In genomic region chr1:64540265-64540791, GRCh38 we compare ENCODE assay signal across 10 cellular contexts.
DNase-seq lines count a peak whose midpoint lies in the region; FAIRE-seq and TF ChIP-seq lines count a peak whose summit lies in the region.
"Had no signal": no experiment of that assay in that cellular context is flagged by ENCODE, and none has a peak within 500 bp of the region (broad histone marks: within the 10 kb centered on the region; RNA-seq: fewer than 3 reads in every experiment).

No MANE protein-coding gene starts in this region.

- H3K4me1 Mint-ChIP-seq in activated CD4-positive, alpha-beta T cell treated with anti-CD3 and anti-CD28 coated beads, Interleukin-2, amount 10 ng/mL, durations not matched to agents 24 days and 14 days = peaks cover 28% of the 10 kb centered on the region
- H3K4me1 Mint-ChIP-seq: B cell had no signal

- no peak overlapping the region for H3K27ac Mint-ChIP-seq in activated CD4-positive, alpha-beta T cell treated with anti-CD3 and anti-CD28 coated beads, Interleukin-2, amount 10 ng/mL, durations not matched to agents 24 days and 14 days
- H3K27ac Mint-ChIP-seq: B cell had no signal

- H3K9me3 Mint-ChIP-seq in activated CD4-positive, alpha-beta T cell treated with anti-CD3 and anti-CD28 coated beads, Interleukin-2, amount 10 ng/mL, durations not matched to agents 24 days and 14 days = peaks cover 5% of the 10 kb centered on the region

- peak; percentile 72 for DNase-seq in activated CD4-positive, alpha-beta T cell treated with anti-CD3 and anti-CD28 coated beads, Interleukin-2, amount 10 ng/mL, durations not matched to agents 24 days and 14 days
- no peak for DNase-seq in activated CD4-positive, alpha-beta T cell treated with anti-CD3 and anti-CD28 coated beads, Interleukin-2, amount 50 U/mL, for 48 hours
- peak; percentile 67 for DNase-seq in bronchial epithelial cell (ENCODE audit: low read depth)
- peak; percentile 68 for DNase-seq in left kidney (ENCODE audit: low read depth, low spot score)
- no peak for DNase-seq in activated gamma-delta T cell treated with Interleukin-2 at 50 U/mL for 16 hours
- no peak for DNase-seq in stimulated activated CD4-positive, alpha-beta T cell treated with anti-CD3 and anti-CD28 coated beads, Interleukin-2, amount 100 ng/mL, for 24 hours
- DNase-seq in NCI-H1105 (lab: John Stamatoyannopoulos, UW) = no peak
- DNase-seq: hippocampal formation had no signal

- peak overlapping the region; percentile 79 for H3K27ac ChIP-seq in thymus (ENCODE audit: low read depth)

- H3K36me3 Mint-ChIP-seq in activated CD4-positive, alpha-beta T cell treated with anti-CD3 and anti-CD28 coated beads, Interleukin-2, amount 10 ng/mL, durations not matched to agents 24 days and 14 days (ENCODE audit: low read depth) = no peaks in the 10 kb centered on the region

- H3K4me3 Mint-ChIP-seq in activated CD4-positive, alpha-beta T cell treated with anti-CD3 and anti-CD28 coated beads, Interleukin-2, amount 10 ng/mL, durations not matched to agents 24 days and 14 days = peak overlapping the region; percentile 2
- H3K4me3 Mint-ChIP-seq: B cell had no signal

- no peak overlapping the region for H3K4me3 ChIP-seq in bronchial epithelial cell (ENCODE audit: low read depth, low read length)
- no peak overlapping the region for H3K4me3 ChIP-seq in thymus (ENCODE audit: low read length)

- peaks cover 5% of the 10 kb centered on the region for H3K27me3 Mint-ChIP-seq in activated CD4-positive, alpha-beta T cell treated with anti-CD3 and anti-CD28 coated beads, Interleukin-2, amount 10 ng/mL, durations not matched to agents 24 days and 14 days

- H3K27me3 ChIP-seq in bronchial epithelial cell (ENCODE audit: control insufficient read depth, insufficient read depth, low read length) (no peaks in the 10 kb centered on the region), thymus (ENCODE audit: control insufficient read depth, insufficient read depth) (no peaks in the 10 kb centered on the region)

- TF ChIP-seq CTCF in bronchial epithelial cell (IDR thresholded peaks at IDR 0.05; ENCODE audit: insufficient read depth, low read length, severe bottlenecking) = no peak

- no peaks in the 10 kb centered on the region for H3K36me3 ChIP-seq in bronchial epithelial cell (ENCODE audit: control insufficient read depth, insufficient read depth, low read length)
- H3K36me3 ChIP-seq in thymus (ENCODE audit: control insufficient read depth, insufficient read depth) = no peaks in the 10 kb centered on the region

- no peaks in the 10 kb centered on the region for H3K9me3 ChIP-seq in thymus (ENCODE audit: control insufficient read depth)

- peak; percentile 32 for FAIRE-seq in bronchial epithelial cell (lab: Jason Lieb, UNC)

- intact Hi-C loops in activated CD4-positive, alpha-beta T cell treated with anti-CD3 and anti-CD28 coated beads, Interleukin-2, amount 10 ng/mL, durations not matched to agents 24 days and 14 days (cut with micrococcal nuclease) = no loop called here

- WGBS in thymus = 81% methylated on average over 6 of the region's 6 CpGs

- H3K4me1 ChIP-seq in thymus (ENCODE audit: control insufficient read depth, insufficient read depth, low read length) = peaks cover 8% of the 10 kb centered on the region

Comparison
In these comparisons a context has a peak if more than half of its experiments do, and no peak if none do; other contexts are left out.
1. DNase-seq: peak in activated CD4-positive, alpha-beta T cell treated with anti-CD3 and anti-CD28 coated beads, Interleukin-2, amount 10 ng/mL, durations not matched to agents 24 days and 14 days (single experiment), bronchial epithelial cell (single experiment) and left kidney (single experiment); none in activated CD4-positive, alpha-beta T cell treated with anti-CD3 and anti-CD28 coated beads, Interleukin-2, amount 50 U/mL, for 48 hours (0 of 2), activated gamma-delta T cell treated with Interleukin-2 at 50 U/mL for 16 hours (single experiment), stimulated activated CD4-positive, alpha-beta T cell treated with anti-CD3 and anti-CD28 coated beads, Interleukin-2, amount 100 ng/mL, for 24 hours (0 of 2) and NCI-H1105 (single experiment).